Comparison of ENCODE assay signal across 18 cellular contexts in the genomic region with DNA sequence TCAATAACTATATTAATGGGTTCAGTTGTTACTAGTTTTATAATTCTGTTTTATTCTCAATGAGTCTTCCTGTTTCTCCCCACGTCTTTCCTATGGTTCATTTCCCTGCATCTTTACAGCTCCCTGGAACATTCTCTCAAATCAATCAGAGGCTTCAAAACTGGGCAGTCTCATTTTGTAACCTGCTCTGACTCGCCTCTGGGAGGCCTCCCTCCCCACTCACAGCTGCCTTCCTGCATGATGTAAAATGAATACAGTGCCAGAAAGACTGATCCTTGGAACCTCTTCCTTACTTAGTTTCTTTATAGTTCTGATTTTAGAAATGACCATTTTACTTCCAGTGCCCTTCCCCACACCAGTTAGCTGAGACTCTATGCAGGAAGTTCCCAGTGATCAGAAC.
DNase-seq lines count a peak whose midpoint lies in the region; ATAC-seq, FAIRE-seq and TF ChIP-seq lines count a peak whose summit lies in the region.
"Had no signal": no experiment of that assay in that cellular context is flagged by ENCODE, and none has a peak within 500 bp of the region (broad histone marks: within the 10 kb centered on the region; RNA-seq: fewer than 3 reads in every experiment).

No MANE protein-coding gene starts in this region.

- POLR2A ChIA-PET in RWPE1 (lab: Yijun Ruan, JAX; ENCODE audit: low non-redundant PET) = no interaction called here

- peak; percentile 13; the same call in 1 of the 2 replicates for TF ChIP-seq CTCF in RWPE1 (conservative IDR thresholded peaks at IDR 0.05; ENCODE audit: low read depth)
- peak in 2 of 3 experiments; percentile 17 to 49 for TF ChIP-seq CTCF in keratinocyte (optimal IDR thresholded peaks at IDR 0.05 in 1 of 3, IDR thresholded peaks at IDR 0.05 in 1 of 3, conservative IDR thresholded peaks at IDR 0.05 in 1 of 3; ENCODE audit: extremely low read depth in 1 of 3, insufficient read depth in 2 of 3, low read length in 3 of 3)
- no peak for TF ChIP-seq CTCF in omental fat pad (IDR thresholded peaks at IDR 0.05)

- H3K9me1 ChIP-seq in keratinocyte (ENCODE audit: control insufficient read depth, extremely low read depth, insufficient read depth, low read length) = no peaks in the 10 kb centered on the region

- H2AFZ ChIP-seq in GM23248 = no peak overlapping the region
- peak overlapping the region; percentile 62 for H2AFZ ChIP-seq in keratinocyte (ENCODE audit: control insufficient read depth, low read length)

- no peak for ATAC-seq in omental fat pad (ENCODE audit: low FRiP score)

- no peak overlapping the region for H3K27ac ChIP-seq in GM23248
- peak overlapping the region; percentile 64 for H3K27ac ChIP-seq in RWPE1
- H3K27ac ChIP-seq in epithelial cell of prostate = peak overlapping the region; percentile 51
- no peak overlapping the region for H3K27ac ChIP-seq in keratinocyte (ENCODE audit: control insufficient read depth, insufficient read depth, low read length)
- H3K27ac ChIP-seq: Peyer's patch had no signal

- no peaks in the 10 kb centered on the region for H3K9me2 ChIP-seq in GM23248 (ENCODE audit: insufficient read depth)
- H3K9me2 ChIP-seq: SK-N-SH had no signal

- H4K20me1 ChIP-seq in GM23248 (ENCODE audit: insufficient read depth) = no peaks in the 10 kb centered on the region
- H4K20me1 ChIP-seq in keratinocyte (ENCODE audit: control insufficient read depth, extremely low read depth, insufficient read depth, low read length) = no peaks in the 10 kb centered on the region

- dilution Hi-C loops in keratinocyte (cut with MboI; ENCODE audit: extremely low pct_ligation_motif_present, low sequenced_read_pairs) = no loop called here

- H3K9me3 ChIP-seq in GM23248 (ENCODE audit: low read depth) (no peaks in the 10 kb centered on the region), keratinocyte (ENCODE audit: control insufficient read depth, low read depth, low read length) (no peaks in the 10 kb centered on the region)
- H3K9me3 ChIP-seq: Caco-2, Peyer's patch, SK-N-SH had no signal

- CTCF ChIA-PET in RWPE1 (lab: Yijun Ruan, JAX) = interaction anchor here (1.1 kb wide), 1 partner anchor 213 kb away, joined by 4 read pairs; no protein-coding TSS in a partner anchor

- no peak overlapping the region for H3K9ac ChIP-seq in GM23248
- no peak overlapping the region for H3K9ac ChIP-seq in keratinocyte (ENCODE audit: control insufficient read depth, extremely low read depth, insufficient read depth, low read length)
- H3K9ac ChIP-seq: SK-N-SH had no signal

- H3K4me1 ChIP-seq in GM23248 (ENCODE audit: insufficient read depth) (peaks cover 21% of the 10 kb centered on the region), keratinocyte (ENCODE audit: control insufficient read depth, extremely low read depth, insufficient read depth, low read length) (peaks cover 28% of the 10 kb centered on the region)
- H3K4me1 ChIP-seq: Caco-2, Peyer's patch had no signal

- H3K4me3 ChIP-seq in GM23248 (no peak overlapping the region), keratinocyte (ENCODE audit: control insufficient read depth in 2 of 3, extremely low read depth in 1 of 3, insufficient read depth in 2 of 3, low read depth in 1 of 3, low read length in 3 of 3) (no peak overlapping the region)
- H3K4me3 ChIP-seq: Peyer's patch had no signal

- 74 to 90% methylated on average over 2 of the region's 2 CpGs for WGBS in GM23248 (ENCODE audit: low coverage in 1 of 2, low lambda C conversion rate in 2 of 2, missing lambda C conversion rate in 2 of 2), 2 experiments

- in situ Hi-C loops in GM23248 (cut with MboI) = no loop called here

- H3K36me3 ChIP-seq in GM23248 (ENCODE audit: low read depth) = no peaks in the 10 kb centered on the region
- no peaks in the 10 kb centered on the region for H3K36me3 ChIP-seq in keratinocyte (ENCODE audit: control insufficient read depth in 2 of 2, extremely low read depth in 1 of 2, insufficient read depth in 2 of 2, low read length in 2 of 2)
- H3K36me3 ChIP-seq: Peyer's patch had no signal

- peak; percentile 86 for FAIRE-seq in keratinocyte (lab: Jason Lieb, UNC)

- H3F3A ChIP-seq in GM23248 (ENCODE audit: insufficient read depth) = peaks cover 13% of the 10 kb centered on the region

- no peaks in the 10 kb centered on the region for H3K79me2 ChIP-seq in GM23248 (ENCODE audit: insufficient read depth)
- H3K79me2 ChIP-seq in keratinocyte (ENCODE audit: control insufficient read depth, insufficient read depth, low read length) = no peaks in the 10 kb centered on the region

- H3K27me3 ChIP-seq in GM23248 (replicated peaks; ENCODE audit: insufficient read depth) (no peaks in the 10 kb centered on the region), keratinocyte (ENCODE audit: control insufficient read depth, extremely low read depth, insufficient read depth, low read length) (no peaks in the 10 kb centered on the region)
- H3K27me3 ChIP-seq: Peyer's patch had no signal

- DNase-seq in GM23248 = peak; percentile 42
- no peak for DNase-seq in RWPE1 (ENCODE audit: low spot score)
- no peak for DNase-seq in epithelial cell of prostate (ENCODE audit: low read depth, low spot score)
- no peak for DNase-seq in keratinocyte (ENCODE audit: low read depth, low spot score)
- no peak for DNase-seq in MV-4-11 (lab: John Stamatoyannopoulos, UW)
- DNase-seq in ecto neural progenitor cell (ENCODE audit: low spot score) = no peak
- no peak for DNase-seq in superior temporal gyrus (ENCODE audit: extremely low spot score)
- DNase-seq in omental fat pad (ENCODE audit: low spot score) = no peak
- DNase-seq: ACHN, Caco-2, DMS153, H9, NCI-H1436 treated with DMSO at 0.1 percent for 48 hours, NCI-H2029 treated with DMSO at 0.1 percent for 48 hours, NCI-H510A treated with DMSO at 0.1 percent for 48 hours, Peyer's patch, SHP77, SK-N-SH had no signal

- no peak overlapping the region for H3K4me2 ChIP-seq in GM23248 (ENCODE audit: unreplicated experiment)
- peak overlapping the region; percentile 46 for H3K4me2 ChIP-seq in keratinocyte (ENCODE audit: control insufficient read depth, extremely low read depth, insufficient read depth, low read depth, low read length)
- H3K4me2 ChIP-seq: SK-N-SH had no signal

Comparison
In these comparisons a context has a peak if more than half of its experiments do, and no peak if none do; other contexts are left out.
1. H3K27ac ChIP-seq: peak in RWPE1 (single experiment) and epithelial cell of prostate (single experiment); none in GM23248 (single experiment) and keratinocyte (single experiment).
2. CTCF ChIP-seq: peak in RWPE1 (single experiment) and keratinocyte (2 of 3); none in omental fat pad (0 of 3).